1 cellular context compared by ENCODE assay signal in genomic region chr6:2245954-2246863, GRCh38.
A peak's percentile ranks its signal among the peaks of the same experiment; 100 is the strongest.
TF ChIP-seq lines count a peak whose summit lies in the region.

No MANE protein-coding gene starts in this region.

TF ChIP-seq in HepG2, 621 proteins besides CTCF, POLR2A, EP300 and RAD21 (continued from another document and continues in another):
- 0 out of 2 replicates have a peak, but pooled peaks have one; percentile 14 for TF ChIP-seq ZNF609 (CRISPR knock-in tag; IDR thresholded peaks at IDR 0.05; ENCODE audit: borderline replicate concordance)
- TF ChIP-seq NFKBIZ (CRISPR knock-in tag; IDR thresholded peaks at IDR 0.05) = no peak; the same call in 1 of the 2 replicates
- TF ChIP-seq SNRNP70 (IDR thresholded peaks at IDR 0.05; ENCODE audit: low read depth, low read length) = no peak
- peak; percentile 16; the same call in 1 of the 2 replicates for TF ChIP-seq FOXO1 (CRISPR knock-in tag; IDR thresholded peaks at IDR 0.05)
- TF ChIP-seq ZNF10 (CRISPR knock-in tag; IDR thresholded peaks at IDR 0.05; ENCODE audit: borderline replicate concordance, low read depth) = no peak
- no peak for TF ChIP-seq EZH2 (conservative IDR thresholded peaks at IDR 0.05; ENCODE audit: low read depth, low read length)
- TF ChIP-seq ZNF468 (CRISPR knock-in tag; IDR thresholded peaks at IDR 0.05) = 0 out of 2 replicates have a peak, but pooled peaks have one; percentile 32
- TF ChIP-seq NFE2L2 (IDR thresholded peaks at IDR 0.05; ENCODE audit: low read length) = no peak
- no peak for TF ChIP-seq ARNT (IDR thresholded peaks at IDR 0.05)
- TF ChIP-seq ZBTB25 (CRISPR knock-in tag; IDR thresholded peaks at IDR 0.05) = no peak
- TF ChIP-seq ZNF639 (CRISPR knock-in tag; conservative IDR thresholded peaks at IDR 0.05) = no peak
- no peak for TF ChIP-seq MXD3 (CRISPR knock-in tag; IDR thresholded peaks at IDR 0.05)
- TF ChIP-seq HNF4G (IDR thresholded peaks at IDR 0.05; ENCODE audit: borderline replicate concordance, low read depth, low read length) = no peak
- TF ChIP-seq HNF4G (CRISPR knock-in tag; IDR thresholded peaks at IDR 0.05; ENCODE audit: borderline replicate concordance, low read depth) = no peak
- TF ChIP-seq ZNF382 (CRISPR knock-in tag; IDR thresholded peaks at IDR 0.05; ENCODE audit: borderline replicate concordance) = no peak
- TF ChIP-seq MATR3 (CRISPR knock-in tag; IDR thresholded peaks at IDR 0.05) = no peak
- TF ChIP-seq NR2F6 (IDR thresholded peaks at IDR 0.05) = peak; percentile 59
- peak; percentile 32; the same call in 1 of the 2 replicates for TF ChIP-seq NR2F6 (CRISPR knock-in tag; IDR thresholded peaks at IDR 0.05)
- peak; percentile 68 for TF ChIP-seq ZNF792 (CRISPR knock-in tag; IDR thresholded peaks at IDR 0.05)
- no peak for TF ChIP-seq ZNF510 (CRISPR knock-in tag; IDR thresholded peaks at IDR 0.05; ENCODE audit: low read depth)
- TF ChIP-seq ZNF136 (CRISPR knock-in tag; IDR thresholded peaks at IDR 0.05; ENCODE audit: low read depth) = 0 out of 2 replicates have a peak, but pooled peaks have one; percentile 57
- 0 out of 2 replicates have a peak, but pooled peaks have one; percentile 20 for TF ChIP-seq KLF11 (CRISPR knock-in tag; IDR thresholded peaks at IDR 0.05)
- no peak for TF ChIP-seq ZFP36 (IDR thresholded peaks at IDR 0.05; ENCODE audit: borderline replicate concordance, low read depth, low read length, partially characterized antibody)
- 0 out of 2 replicates have a peak, but pooled peaks have one; percentile 21 for TF ChIP-seq ZNF644 (CRISPR knock-in tag; IDR thresholded peaks at IDR 0.05; ENCODE audit: low read depth)
- no peak for TF ChIP-seq ZHX2 (IDR thresholded peaks at IDR 0.05; ENCODE audit: low read depth)
- TF ChIP-seq ZHX2 (CRISPR knock-in tag; IDR thresholded peaks at IDR 0.05; ENCODE audit: borderline replicate concordance) = no peak
- TF ChIP-seq DNMT1 (CRISPR knock-in tag; IDR thresholded peaks at IDR 0.05) = no peak
- no peak; the same call in 1 of the 2 replicates for TF ChIP-seq JUN (CRISPR knock-in tag; IDR thresholded peaks at IDR 0.05)
- TF ChIP-seq JUNB (CRISPR knock-in tag; IDR thresholded peaks at IDR 0.05; ENCODE audit: borderline replicate concordance) = peak; percentile 80; the same call in 1 of the 2 replicates
- TF ChIP-seq BORCS8-MEF2B (CRISPR knock-in tag; IDR thresholded peaks at IDR 0.05) = no peak
- peak; percentile 66 for TF ChIP-seq NFYB (CRISPR knock-in tag; IDR thresholded peaks at IDR 0.05)
- no peak for TF ChIP-seq ZNF816 (CRISPR knock-in tag; IDR thresholded peaks at IDR 0.05; ENCODE audit: borderline replicate concordance)
- TF ChIP-seq KAT8 (CRISPR knock-in tag; IDR thresholded peaks at IDR 0.05) = peak; percentile 56; the same call in 1 of the 2 replicates
- no peak for TF ChIP-seq ZNF891 (CRISPR knock-in tag; IDR thresholded peaks at IDR 0.05)
- TF ChIP-seq MZF1 (CRISPR knock-in tag; IDR thresholded peaks at IDR 0.05; ENCODE audit: borderline replicate concordance) = peak; percentile 20; the same call in 1 of the 2 replicates
- TF ChIP-seq NR0B2 (CRISPR knock-in tag; IDR thresholded peaks at IDR 0.05) = no peak; the same call in 1 of the 2 replicates
- no peak for TF ChIP-seq ZNF33B (CRISPR knock-in tag; IDR thresholded peaks at IDR 0.05)
- TF ChIP-seq IKZF1 (IDR thresholded peaks at IDR 0.05) = no peak
- TF ChIP-seq ZNF646 (CRISPR knock-in tag; IDR thresholded peaks at IDR 0.05) = no peak
- no peak for TF ChIP-seq CCAR2 (optimal IDR thresholded peaks at IDR 0.05; ENCODE audit: low read depth, low read length)
- TF ChIP-seq SP2 (CRISPR knock-in tag; IDR thresholded peaks at IDR 0.05) = peak; percentile 35; the same call in 1 of the 2 replicates
- peak; percentile 69; the same call in 1 of the 2 replicates for TF ChIP-seq MAX (IDR thresholded peaks at IDR 0.05)
- no peak for TF ChIP-seq AGO1 (IDR thresholded peaks at IDR 0.05; ENCODE audit: low read depth, low read length, poor library complexity, severe bottlenecking)
- no peak for TF ChIP-seq MIER2 (CRISPR knock-in tag; IDR thresholded peaks at IDR 0.05)
- TF ChIP-seq ZNF24 (IDR thresholded peaks at IDR 0.05) = no peak
